8 cellular contexts compared by ENCODE assay signal in genomic region chr2:70340921-70341765, GRCh38. TPM values are rescaled to one million over a fixed set of nuclear protein-coding genes. Genes with fewer than 3 reads are reported as not detected.
DNase-seq lines count a peak whose midpoint lies in the region; ATAC-seq, FAIRE-seq and TF ChIP-seq lines count a peak whose summit lies in the region.

No MANE protein-coding gene starts in this region.

- intact Hi-C loops in CD4-positive, alpha-beta memory T cell (cut with micrococcal nuclease), result loop anchor here (1.0 to 5.0 kb wide), 4 partner anchors 37 to 307 kb away; partner anchors contain the start of gene TGFA

- H3K4me3 Mint-ChIP-seq in CD4-positive, alpha-beta memory T cell, result peak overlapping the region in 1 of 8 donors; percentile 0
- H3K4me3 Mint-ChIP-seq in osteocyte (ENCODE audit: unreplicated experiment), result no peak overlapping the region

- no peaks in the 10 kb centered on the region for H3K27me3 ChIP-seq in CD4-positive, alpha-beta memory T cell (ENCODE audit: insufficient read depth, low read length)

- H3K9me3 Mint-ChIP-seq in CD4-positive, alpha-beta memory T cell, result no peaks in the 10 kb centered on the region
- H3K9me3 Mint-ChIP-seq in osteocyte (ENCODE audit: unreplicated experiment), result no peaks in the 10 kb centered on the region

- no peaks in the 10 kb centered on the region for H3K36me3 Mint-ChIP-seq in CD4-positive, alpha-beta memory T cell
- H3K36me3 Mint-ChIP-seq in osteocyte (ENCODE audit: unreplicated experiment), result no peaks in the 10 kb centered on the region

- peaks cover 0 to 2% (median under 1%) of the 10 kb centered on the region in 4 donors for H3K4me1 Mint-ChIP-seq in CD4-positive, alpha-beta memory T cell
- no peaks in the 10 kb centered on the region for H3K4me1 Mint-ChIP-seq in osteocyte (ENCODE audit: unreplicated experiment)

- no peaks in the 10 kb centered on the region for H3K36me3 ChIP-seq in CD4-positive, alpha-beta memory T cell (ENCODE audit: insufficient read depth, low read length)

- no peaks in the 10 kb centered on the region for H3K9me3 ChIP-seq in CD4-positive, alpha-beta memory T cell (ENCODE audit: control insufficient read depth in 1 of 2, low read length in 2 of 2)

- FAIRE-seq in H54 (lab: Jason Lieb, UNC), result peak; percentile 90

- H3K4me3 ChIP-seq in CD4-positive, alpha-beta memory T cell (ENCODE audit: low read length in 2 of 2), result no peak overlapping the region

- H3K27me3 Mint-ChIP-seq in CD4-positive, alpha-beta memory T cell, result peaks cover 5 to 12% of the 10 kb centered on the region in 2 donors
- H3K27me3 Mint-ChIP-seq in osteocyte (ENCODE audit: unreplicated experiment), result peaks cover 39% of the 10 kb centered on the region

- ATAC-seq in HG03571 (IDR thresholded peaks at IDR 0.05; ENCODE audit: unreplicated experiment) (no peak), HG02852 (IDR thresholded peaks at IDR 0.05; ENCODE audit: unreplicated experiment) (no peak)

- DNase-seq in CD4-positive, alpha-beta memory T cell, result peak; percentile 41 to 50 (median 47)
- peak; percentile 56 for DNase-seq in H54 (ENCODE audit: insufficient read length, low spot score)
- peak; percentile 8 for DNase-seq in NCI-H82 treated with DMSO at 0.1 percent for 48 hours (lab: John Stamatoyannopoulos, UW; ENCODE audit: unreplicated experiment)
- peak; percentile 48 to 51 for DNase-seq in activated T-cell treated with anti-CD3 and anti-CD28 coated beads, Interleukin-2, amount 50 U/mL, for 48 hours
- DNase-seq in foreskin melanocyte, result peak; percentile 20
- DNase-seq in osteocyte (ENCODE audit: extremely low spot score, unreplicated experiment), result no peak

- H3K4me1 ChIP-seq in CD4-positive, alpha-beta memory T cell (ENCODE audit: insufficient read depth, low read length), result no peaks in the 10 kb centered on the region

- TF ChIP-seq CTCF in osteocyte (IDR thresholded peaks at IDR 0.05), result peak; percentile 61

- CTCF ChIA-PET in CD4-positive, alpha-beta memory T cell (lab: Charles Lee; ENCODE audit: partially characterized antibody), result interaction anchor here (0.7 to 5.6 kb wide), 16 partner anchors 8 to 429 kb away, joined by 3 to 125 read pairs (median 4); no protein-coding TSS in a partner anchor

- no peak overlapping the region for H3K27ac Mint-ChIP-seq in CD4-positive, alpha-beta memory T cell
- H3K27ac Mint-ChIP-seq in osteocyte (ENCODE audit: unreplicated experiment), result no peak overlapping the region

- no peak for TF ChIP-seq POLR2A in H54 (IDR thresholded peaks at IDR 0.05; ENCODE audit: low read depth, low read length)

- no peak overlapping the region for H3K27ac ChIP-seq in CD4-positive, alpha-beta memory T cell (ENCODE audit: low read depth, low read length)

- POLR2A ChIA-PET in CD4-positive, alpha-beta memory T cell (lab: Charles Lee; ENCODE audit: partially characterized antibody), result no interaction called here

RNA-seq across cellular contexts. Expression of gene FAM136A, which starts 39.3 kb away (rescaled TPM):
- total RNA-seq in CD4-positive, alpha-beta memory T cell, result 10 to 100 TPM; 26.2 to 27.4 TPM
- polyA plus RNA-seq in CD4-positive, alpha-beta memory T cell, result 10 to 100 TPM; 33.4 to 43.6 TPM
- 33.9 and 35.0 TPM in 2 replicates for total RNA-seq in osteocyte

RNA-seq across cellular contexts. Expression of gene SNRPG, which starts 47.6 kb away (rescaled TPM):
- total RNA-seq in CD4-positive, alpha-beta memory T cell, result 100 to 1,000 TPM; 110 to 111 TPM
- polyA plus RNA-seq in CD4-positive, alpha-beta memory T cell, result 100 to 1,000 TPM; 213 to 306 TPM
- 114 and 124 TPM in 2 replicates for total RNA-seq in osteocyte
